10 cellular contexts compared by ENCODE assay signal in genomic region chr18:51135795-51136194, GRCh38.
DNase-seq lines count a peak whose midpoint lies in the region; ATAC-seq lines count a peak whose summit lies in the region.
"Had no signal": no experiment of that assay in that cellular context is flagged by ENCODE, and none has a peak within 500 bp of the region (broad histone marks: within the 10 kb centered on the region; RNA-seq: fewer than 3 reads in every experiment).

No MANE protein-coding gene starts in this region.

- no peaks in the 10 kb centered on the region for H3K36me3 Mint-ChIP-seq in naive thymus-derived CD8-positive, alpha-beta T cell

- in situ Hi-C loops in SK-MEL-5 (cut with HindIII; ENCODE audit: low pct_unique_long_range_greater_than_20kb, low sequenced_read_pairs): no loop called here

- no peak overlapping the region for H3K4me3 Mint-ChIP-seq in naive thymus-derived CD8-positive, alpha-beta T cell

- H3K27ac Mint-ChIP-seq in naive thymus-derived CD8-positive, alpha-beta T cell: no peak overlapping the region

- peaks cover 0 to 2% (median 0%) of the 10 kb centered on the region in 9 donors for H3K9me3 Mint-ChIP-seq in naive thymus-derived CD8-positive, alpha-beta T cell

- peak; percentile 62 for ATAC-seq in GM21423 (IDR thresholded peaks at IDR 0.05; ENCODE audit: unreplicated experiment)
- ATAC-seq in naive thymus-derived CD8-positive, alpha-beta T cell: peak; percentile 32 to 59
- ATAC-seq in GM21619 (IDR thresholded peaks at IDR 0.05; ENCODE audit: unreplicated experiment): no peak

- peaks cover 0 to 2% (median 0%) of the 10 kb centered on the region in 4 donors for H3K4me1 Mint-ChIP-seq in naive thymus-derived CD8-positive, alpha-beta T cell

- H3K27me3 Mint-ChIP-seq in naive thymus-derived CD8-positive, alpha-beta T cell: peaks cover 0 to 3% (median 0%) of the 10 kb centered on the region in 5 donors

- DNase-seq in DMS53 (lab: John Stamatoyannopoulos, UW) (peak; percentile 40), DMS53 treated with DMSO at 0.1 percent for 48 hours (lab: John Stamatoyannopoulos, UW; ENCODE audit: unreplicated experiment) (no peak), SK-MEL-5 (ENCODE audit: low read depth, low spot score) (peak; percentile 6), NCI-H345 (lab: John Stamatoyannopoulos, UW) (no peak), NCI-H2227 treated with DMSO at 0.1 percent for 48 hours (lab: John Stamatoyannopoulos, UW) (no peak)
- DNase-seq in naive thymus-derived CD8-positive, alpha-beta T cell: peak in 2 of 10 donors; percentile 18 to 21
- DNase-seq: small intestine, tibial artery had no signal

- POLR2A ChIA-PET in naive thymus-derived CD8-positive, alpha-beta T cell (lab: Charles Lee): no interaction called here

Comparison
In these comparisons a context has a peak if more than half of its experiments do, and no peak if none do; other contexts are left out.
1. DNase-seq: peak in DMS53 (single experiment) and SK-MEL-5 (single experiment); none in DMS53 treated with DMSO at 0.1 percent for 48 hours (single experiment), NCI-H345 (single experiment) and NCI-H2227 treated with DMSO at 0.1 percent for 48 hours (single experiment).